ENCODE assay signal across 17 cellular contexts in the genomic region with DNA sequence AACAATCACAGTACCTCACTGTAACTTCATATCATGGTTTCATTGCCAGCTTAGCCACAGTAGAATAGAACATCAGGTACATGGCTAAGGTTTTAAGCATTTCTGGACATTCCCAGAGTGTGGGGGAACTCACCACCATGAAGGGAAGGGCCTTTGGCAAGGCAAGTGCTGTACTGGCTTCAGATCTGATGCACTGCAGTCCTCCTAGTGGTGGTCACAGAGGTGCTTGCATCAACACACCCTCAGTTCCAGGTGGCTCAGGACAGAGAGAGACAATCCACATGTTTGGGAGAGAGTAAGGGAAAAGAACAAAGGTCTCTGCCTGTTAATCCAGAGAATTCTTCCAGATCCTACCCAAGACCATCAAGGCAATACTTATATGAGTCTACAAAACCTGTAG.
DNase-seq lines count a peak whose midpoint lies in the region; ATAC-seq and TF ChIP-seq lines count a peak whose summit lies in the region.
"Had no signal": no experiment of that assay in that cellular context is flagged by ENCODE, and none has a peak within 500 bp of the region (broad histone marks: within the 10 kb centered on the region; RNA-seq: fewer than 3 reads in every experiment).

No MANE protein-coding gene starts in this region.

- H3K4me1 ChIP-seq in ascending aorta: no peaks in the 10 kb centered on the region

- peaks cover 21% of the 10 kb centered on the region for H3K4me1 Mint-ChIP-seq in Calu3 (ENCODE audit: low read depth, unreplicated experiment)
- no peaks in the 10 kb centered on the region for H3K4me1 Mint-ChIP-seq in WTC11

- intact Hi-C loops in Calu3 (cut with micrococcal nuclease; ENCODE audit: unreplicated experiment) (loop anchor here (10.0 kb wide), 1 partner anchor 785 kb away; no protein-coding TSS in a partner anchor), ascending aorta (cut with DNase I) (no loop called here)

- H3K27me3 Mint-ChIP-seq in Calu3 (ENCODE audit: unreplicated experiment): no peaks in the 10 kb centered on the region
- no peaks in the 10 kb centered on the region for H3K27me3 Mint-ChIP-seq in WTC11 (ENCODE audit: low read depth)

- H3K4me3 Mint-ChIP-seq in Calu3 (ENCODE audit: low read depth, unreplicated experiment): no peak overlapping the region
- H3K4me3 Mint-ChIP-seq in WTC11: no peak overlapping the region

- BruUV-seq in Calu3 (replicated peaks; lab: Mats Ljungman, UMichigan): no TSS peak

- peak; percentile 11 for DNase-seq in Calu3
- peak; percentile 33 for DNase-seq in WTC11 (ENCODE audit: low spot score)
- peak; percentile 13 for DNase-seq in iPS-NIHi7 (ENCODE audit: extremely low spot score)
- no peak for DNase-seq in ureter (ENCODE audit: low spot score)
- DNase-seq in ascending aorta (ENCODE audit: low spot score in 2 of 2): no peak
- DNase-seq in NCI-H146 (lab: John Stamatoyannopoulos, UW): no peak
- DNase-seq: DMS153, H7, NCI-H1048, NCI-H1436 treated with DMSO at 0.1 percent for 48 hours, NCI-H2081, NCI-H748 treated with DMSO at 0.1 percent for 48 hours, RPMI8226, SIG-M5 had no signal

- TF ChIP-seq CTCF in Calu3 (IDR thresholded peaks at IDR 0.05; ENCODE audit: unreplicated experiment) (no peak), GM12874 (IDR thresholded peaks at IDR 0.05; ENCODE audit: insufficient read depth, low read depth, low read length) (0 out of 2 replicates have a peak, but pooled peaks have one; percentile 3), WTC11 (IDR thresholded peaks at IDR 0.05) (no peak), ascending aorta (IDR thresholded peaks at IDR 0.05) (no peak)

- peak; percentile 100 for ATAC-seq in WTC11

- H3K9me3 ChIP-seq in ascending aorta: no peaks in the 10 kb centered on the region

- H3K27ac ChIP-seq in ascending aorta: no peak overlapping the region
- H3K27ac ChIP-seq: C4-2B, KMS-11 had no signal

- CTCF ChIA-PET in Calu3 (lab: Charles Lee): no interaction called here
- CTCF ChIA-PET in WTC11 (lab: Charles Lee): no interaction called here

- no peak overlapping the region for H3K4me3 ChIP-seq in ascending aorta

- H3K9me3 Mint-ChIP-seq in Calu3 (ENCODE audit: low read depth, unreplicated experiment) (peaks cover 2% of the 10 kb centered on the region), WTC11 (no peaks in the 10 kb centered on the region)

- no peaks in the 10 kb centered on the region for H3K27me3 ChIP-seq in ascending aorta

- H3K27ac Mint-ChIP-seq in Calu3 (ENCODE audit: unreplicated experiment): peak overlapping the region; percentile 32
- no peak overlapping the region for H3K27ac Mint-ChIP-seq in WTC11

- POLR2A ChIA-PET in WTC11 (lab: Charles Lee): no interaction called here

- no peaks in the 10 kb centered on the region for H3K36me3 ChIP-seq in ascending aorta

- no peaks in the 10 kb centered on the region for H3K36me3 Mint-ChIP-seq in Calu3 (ENCODE audit: insufficient read depth, unreplicated experiment)
- no peaks in the 10 kb centered on the region for H3K36me3 Mint-ChIP-seq in WTC11

TF ChIP-seq in WTC11, 78 proteins besides CTCF, POLR2A, EP300 and RAD21:
- no peak for TF ChIP-seq KAT7 (CRISPR knock-in tag; IDR thresholded peaks at IDR 0.05; ENCODE audit: borderline replicate concordance)
- no peak for TF ChIP-seq MAX (CRISPR knock-in tag; IDR thresholded peaks at IDR 0.05)
- no peak for TF ChIP-seq PREB (CRISPR knock-in tag; IDR thresholded peaks at IDR 0.05; ENCODE audit: borderline replicate concordance)
- TF ChIP-seq ZNF671 (CRISPR knock-in tag; IDR thresholded peaks at IDR 0.05): no peak
- TF ChIP-seq JAZF1 (CRISPR knock-in tag; IDR thresholded peaks at IDR 0.05): no peak
- TF ChIP-seq TP53 (CRISPR knock-in tag; IDR thresholded peaks at IDR 0.05): no peak
- TF ChIP-seq ELF4 (CRISPR knock-in tag; IDR thresholded peaks at IDR 0.05; ENCODE audit: low read depth): no peak
- TF ChIP-seq, protein P1, sequence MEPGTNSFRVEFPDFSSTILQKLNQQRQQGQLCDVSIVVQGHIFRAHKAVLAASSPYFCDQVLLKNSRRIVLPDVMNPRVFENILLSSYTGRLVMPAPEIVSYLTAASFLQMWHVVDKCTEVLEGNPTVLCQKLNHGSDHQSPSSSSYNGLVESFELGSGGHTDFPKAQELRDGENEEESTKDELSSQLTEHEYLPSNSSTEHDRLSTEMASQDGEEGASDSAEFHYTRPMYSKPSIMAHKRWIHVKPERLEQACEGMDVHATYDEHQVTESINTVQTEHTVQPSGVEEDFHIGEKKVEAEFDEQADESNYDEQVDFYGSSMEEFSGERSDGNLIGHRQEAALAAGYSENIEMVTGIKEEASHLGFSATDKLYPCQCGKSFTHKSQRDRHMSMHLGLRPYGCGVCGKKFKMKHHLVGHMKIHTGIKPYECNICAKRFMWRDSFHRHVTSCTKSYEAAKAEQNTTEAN (CRISPR knock-in tag; IDR thresholded peaks at IDR 0.05): no peak

Comparison
In these comparisons a context has a peak if more than half of its experiments do, and no peak if none do; other contexts are left out.
1. DNase-seq: peak in Calu3 (single experiment), WTC11 (single experiment) and iPS-NIHi7 (single experiment); none in ureter (single experiment), ascending aorta (0 of 2) and NCI-H146 (single experiment).